Comparison of ENCODE assay signal across 8 cellular contexts in the genomic region with DNA sequence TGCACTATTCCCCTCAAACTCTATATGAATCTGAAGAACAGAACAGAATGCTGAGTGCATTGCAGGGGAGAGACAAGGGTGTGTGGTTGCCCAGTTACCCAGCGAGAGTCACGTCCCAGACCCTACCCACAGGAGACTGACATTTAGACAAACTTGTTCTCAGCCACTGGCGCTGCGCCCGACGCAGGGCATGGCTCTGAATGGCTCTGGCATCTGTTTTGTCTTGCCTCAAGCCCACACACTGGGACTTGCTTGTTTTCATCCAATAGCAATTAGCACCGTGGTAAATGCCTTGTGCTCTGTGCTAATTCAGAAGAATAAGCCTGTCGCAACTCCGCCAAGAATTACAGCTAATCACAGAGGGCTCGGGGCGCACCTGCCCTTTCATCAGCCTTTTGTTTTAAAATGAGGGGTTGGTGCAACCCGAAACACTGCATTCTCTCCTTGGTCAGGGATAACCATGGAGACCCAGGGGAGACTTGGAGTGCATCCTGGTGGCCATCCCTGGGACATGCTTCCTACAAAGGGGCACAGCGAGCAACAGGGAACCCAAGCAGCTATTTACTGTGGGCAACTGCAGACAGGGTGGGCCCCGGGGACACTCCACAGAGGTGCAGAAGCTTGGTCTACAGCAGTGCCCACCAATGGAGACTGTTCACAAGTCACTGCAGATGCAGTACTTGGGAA.
DNase-seq lines count a peak whose midpoint lies in the region; ATAC-seq and TF ChIP-seq lines count a peak whose summit lies in the region.
"Had no signal": no experiment of that assay in that cellular context is flagged by ENCODE, and none has a peak within 500 bp of the region (broad histone marks: within the 10 kb centered on the region; RNA-seq: fewer than 3 reads in every experiment).

No MANE protein-coding gene starts in this region.

- H4K20me1 ChIP-seq in HCT116 (ENCODE audit: insufficient read depth) = no peaks in the 10 kb centered on the region

- no peaks in the 10 kb centered on the region for H3K9me3 ChIP-seq in HCT116 (ENCODE audit: control insufficient read depth in 1 of 2, insufficient read depth in 1 of 2, low read depth in 1 of 2, low read length in 2 of 2)

- no peaks in the 10 kb centered on the region for H3K4me1 ChIP-seq in HCT116 (ENCODE audit: control insufficient read depth in 1 of 2, insufficient read depth in 2 of 2, low read length in 2 of 2)

- peaks cover 5% of the 10 kb centered on the region for H3K27me3 Mint-ChIP-seq in endothelial cell (ENCODE audit: unreplicated experiment)
- H3K27me3 Mint-ChIP-seq: stimulated activated naive CD8-positive, alpha-beta T cell treated with anti-CD3 and anti-CD28 coated beads, Interleukin-15, Interleukin-2, amounts not matched to agents 100 ng/mL and 50 ng/mL, for 24 hours had no signal

- H3K9me3 Mint-ChIP-seq in endothelial cell (ENCODE audit: unreplicated experiment) = no peaks in the 10 kb centered on the region
- H3K9me3 Mint-ChIP-seq: stimulated activated naive CD8-positive, alpha-beta T cell treated with anti-CD3 and anti-CD28 coated beads, Interleukin-15, Interleukin-2, amounts not matched to agents 100 ng/mL and 50 ng/mL, for 24 hours had no signal

- no peaks in the 10 kb centered on the region for H3K4me1 Mint-ChIP-seq in endothelial cell (ENCODE audit: unreplicated experiment)

- CTCF ChIA-PET in HCT116 (lab: Charles Lee) = no interaction called here

- intact Hi-C loops in HCT116 (cut with micrococcal nuclease) = no loop called here

- H3K9ac ChIP-seq in HCT116 (ENCODE audit: low read length) = no peak overlapping the region

- POLR2A ChIA-PET in HCT116 (lab: Charles Lee) = no interaction called here

- H3K4me3 ChIP-seq in HCT116 (replicated peaks in 1 of 2; ENCODE audit: low read depth in 1 of 2, low read length in 2 of 2) (no peak overlapping the region), retinal pigment epithelial cell (ENCODE audit: low read length) (no peak overlapping the region)

- no peak for TF ChIP-seq POLR2A in HCT116 (IDR thresholded peaks at IDR 0.05; ENCODE audit: borderline replicate concordance, extremely low read depth, insufficient read depth, insufficient read length)

- peak; percentile 20; the same call in 1 of the 2 replicates for TF ChIP-seq RAD21 in HCT116 (IDR thresholded peaks at IDR 0.05; ENCODE audit: low read depth)

- no peak overlapping the region for H2AFZ ChIP-seq in HCT116 (ENCODE audit: low read depth, low read length, poor library complexity, severe bottlenecking)

- H3K36me3 ChIP-seq in HCT116 (ENCODE audit: control insufficient read depth in 1 of 2, insufficient read depth in 2 of 2, low read length in 2 of 2) = no peaks in the 10 kb centered on the region

- DNase-seq in HCT116 (ENCODE audit: low read depth, low spot score) (no peak), NCI-H446 (lab: John Stamatoyannopoulos, UW) (peak; percentile 7 to 68), endothelial cell (ENCODE audit: low spot score) (peak; percentile 11), retinal pigment epithelial cell (ENCODE audit: low read depth) (peak; percentile 3), T1000 (lab: John Stamatoyannopoulos, UW) (no peak)
- no peak for DNase-seq in activated CD4-positive, alpha-beta T cell treated with anti-CD3 and anti-CD28 coated beads, Interleukin-2, amount 50 U/mL, for 4 hours
- DNase-seq in effector CD8-positive, alpha-beta T cell (lab: John Stamatoyannopoulos, UW) = no peak

- no peak overlapping the region for H3K27ac ChIP-seq in HCT116 (ENCODE audit: low read depth, low read length)

- ATAC-seq in HCT116 = peak; percentile 70

- H3K4me2 ChIP-seq in HCT116 (ENCODE audit: low read length) = no peak overlapping the region

- H3K4me3 Mint-ChIP-seq in endothelial cell (ENCODE audit: unreplicated experiment) = no peak overlapping the region
- H3K4me3 Mint-ChIP-seq: stimulated activated naive CD8-positive, alpha-beta T cell treated with anti-CD3 and anti-CD28 coated beads, Interleukin-15, Interleukin-2, amounts not matched to agents 100 ng/mL and 50 ng/mL, for 24 hours had no signal

- H3K27me3 ChIP-seq in HCT116 (ENCODE audit: insufficient read depth, low read length) = peaks cover 8% of the 10 kb centered on the region; the same call in 1 of the 2 replicates

- no peak overlapping the region for H3K27ac Mint-ChIP-seq in endothelial cell (ENCODE audit: unreplicated experiment)
- H3K27ac Mint-ChIP-seq: stimulated activated naive CD8-positive, alpha-beta T cell treated with anti-CD3 and anti-CD28 coated beads, Interleukin-15, Interleukin-2, amounts not matched to agents 100 ng/mL and 50 ng/mL, for 24 hours had no signal

- BruUV-seq in HCT116 (replicated peaks; lab: Mats Ljungman, UMichigan) = no TSS peak

- RAD21 ChIA-PET in HCT116 (lab: Charles Lee; ENCODE audit: low non-redundant PET in 1 of 2, low total read pairs in 2 of 2, uncharacterized antibody in 2 of 2, unreplicated experiment in 2 of 2) = no interaction called here

- H3K9me2 ChIP-seq in HCT116 (ENCODE audit: insufficient read depth) = no peaks in the 10 kb centered on the region

- H3K79me2 ChIP-seq in HCT116 (ENCODE audit: insufficient read depth, low read length) = no peaks in the 10 kb centered on the region

- peak in 2 of 3 experiments; percentile 14 to 21; a peak in 1 of 6 replicates for TF ChIP-seq CTCF in HCT116 (IDR thresholded peaks at IDR 0.05 in 2 of 3, conservative IDR thresholded peaks at IDR 0.05 in 1 of 3; ENCODE audit: borderline replicate concordance in 1 of 3, insufficient read depth in 1 of 3, low read depth in 2 of 3, low read length in 2 of 3)
- no peak for TF ChIP-seq CTCF in endothelial cell (IDR thresholded peaks at IDR 0.05; ENCODE audit: unreplicated experiment)
- TF ChIP-seq CTCF in retinal pigment epithelial cell (conservative IDR thresholded peaks at IDR 0.05; ENCODE audit: low read depth, low read length) = peak; percentile 17

- H3K36me3 Mint-ChIP-seq in endothelial cell (ENCODE audit: low read depth, unreplicated experiment) = no peaks in the 10 kb centered on the region

TF ChIP-seq in HCT116, 20 proteins besides CTCF, POLR2A, EP300 and RAD21:
- TF ChIP-seq FOSL1 (IDR thresholded peaks at IDR 0.05; ENCODE audit: low read depth) = no peak
- no peak for TF ChIP-seq EZH2phosphoT487 (IDR thresholded peaks at IDR 0.05; ENCODE audit: borderline replicate concordance)
- no peak for TF ChIP-seq CBX3 (IDR thresholded peaks at IDR 0.05; ENCODE audit: low read depth)
- TF ChIP-seq JUND (IDR thresholded peaks at IDR 0.05) = no peak
- TF ChIP-seq, protein P1, sequence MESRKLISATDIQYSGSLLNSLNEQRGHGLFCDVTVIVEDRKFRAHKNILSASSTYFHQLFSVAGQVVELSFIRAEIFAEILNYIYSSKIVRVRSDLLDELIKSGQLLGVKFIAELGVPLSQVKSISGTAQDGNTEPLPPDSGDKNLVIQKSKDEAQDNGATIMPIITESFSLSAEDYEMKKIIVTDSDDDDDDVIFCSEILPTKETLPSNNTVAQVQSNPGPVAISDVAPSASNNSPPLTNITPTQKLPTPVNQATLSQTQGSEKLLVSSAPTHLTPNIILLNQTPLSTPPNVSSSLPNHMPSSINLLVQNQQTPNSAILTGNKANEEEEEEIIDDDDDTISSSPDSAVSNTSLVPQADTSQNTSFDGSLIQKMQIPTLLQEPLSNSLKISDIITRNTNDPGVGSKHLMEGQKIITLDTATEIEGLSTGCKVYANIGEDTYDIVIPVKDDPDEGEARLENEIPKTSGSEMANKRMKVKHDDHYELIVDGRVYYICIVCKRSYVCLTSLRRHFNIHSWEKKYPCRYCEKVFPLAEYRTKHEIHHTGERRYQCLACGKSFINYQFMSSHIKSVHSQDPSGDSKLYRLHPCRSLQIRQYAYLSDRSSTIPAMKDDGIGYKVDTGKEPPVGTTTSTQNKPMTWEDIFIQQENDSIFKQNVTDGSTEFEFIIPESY (IDR thresholded peaks at IDR 0.05; ENCODE audit: extremely low read depth, insufficient replicate concordance, low read length) = no peak
- TF ChIP-seq, protein P2, sequence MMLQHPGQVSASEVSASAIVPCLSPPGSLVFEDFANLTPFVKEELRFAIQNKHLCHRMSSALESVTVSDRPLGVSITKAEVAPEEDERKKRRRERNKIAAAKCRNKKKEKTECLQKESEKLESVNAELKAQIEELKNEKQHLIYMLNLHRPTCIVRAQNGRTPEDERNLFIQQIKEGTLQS (IDR thresholded peaks at IDR 0.05) = no peak
- TF ChIP-seq YY1 (IDR thresholded peaks at IDR 0.05; ENCODE audit: extremely low read depth, insufficient replicate concordance, low read depth, low read length) = no peak
- TF ChIP-seq ZFX (IDR thresholded peaks at IDR 0.05) = no peak
- TF ChIP-seq EGR1 (IDR thresholded peaks at IDR 0.05; ENCODE audit: low read depth) = no peak
- no peak for TF ChIP-seq SIN3A (IDR thresholded peaks at IDR 0.05; ENCODE audit: low read depth)
TF ChIP-seq in HCT116: peak in this region for 0.

Comparison
In these comparisons a context has a peak if more than half of its experiments do, and no peak if none do; other contexts are left out.
1. DNase-seq: peak in NCI-H446 (2 of 2), endothelial cell (single experiment) and retinal pigment epithelial cell (single experiment); none in HCT116 (single experiment), activated CD4-positive, alpha-beta T cell treated with anti-CD3 and anti-CD28 coated beads, Interleukin-2, amount 50 U/mL, for 4 hours (0 of 2), T1000 (single experiment) and effector CD8-positive, alpha-beta T cell (single experiment).